In the genomic region with DNA sequence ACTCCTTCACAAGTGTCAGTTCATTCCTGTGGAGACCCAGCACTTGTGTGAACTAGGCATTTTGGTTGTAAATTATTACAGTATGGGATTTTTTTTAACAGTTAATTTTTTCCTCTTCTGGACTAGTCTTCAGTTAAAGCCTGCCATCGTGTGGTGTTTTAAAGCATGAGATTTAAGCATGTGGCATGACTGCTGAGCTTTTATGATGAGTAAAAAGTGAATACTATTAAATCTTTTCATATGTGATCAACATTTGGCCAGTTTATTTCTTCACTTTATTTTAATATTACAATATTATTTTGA, we compare ENCODE assay signal across 9 cellular contexts. TPM values are rescaled to one million over a fixed set of nuclear protein-coding genes. Genes with fewer than 3 reads are reported as not detected.
DNase-seq lines count a peak whose midpoint lies in the region; ATAC-seq, FAIRE-seq and TF ChIP-seq lines count a peak whose summit lies in the region.
"Had no signal": no experiment of that assay in that cellular context is flagged by ENCODE, and none has a peak within 500 bp of the region (broad histone marks: within the 10 kb centered on the region; RNA-seq: fewer than 3 reads in every experiment).

No MANE protein-coding gene starts in this region.

- ATAC-seq in activated T-cell treated with anti-CD3 and anti-CD28 coated beads, Interleukin-2, amount 50 U/mL, for 4 hours: peak; percentile 18 to 58
- peak; percentile 42 for ATAC-seq in HG03457 (IDR thresholded peaks at IDR 0.05; ENCODE audit: unreplicated experiment)

- TF ChIP-seq CTCF in bronchial epithelial cell (IDR thresholded peaks at IDR 0.05; ENCODE audit: insufficient read depth, low read length, severe bottlenecking) (no peak), progenitor cell of endocrine pancreas (IDR thresholded peaks at IDR 0.05; ENCODE audit: unreplicated experiment) (peak; percentile 8)

- H3K4me3 Mint-ChIP-seq in activated T-cell treated with anti-CD3 and anti-CD28 coated beads, Interleukin-2, amount 50 U/mL, for 4 hours: no peak overlapping the region
- H3K4me3 Mint-ChIP-seq in progenitor cell of endocrine pancreas (ENCODE audit: low read depth): no peak overlapping the region

- no peak for FAIRE-seq in bronchial epithelial cell (lab: Jason Lieb, UNC)

- H3K4me1 Mint-ChIP-seq in activated T-cell treated with anti-CD3 and anti-CD28 coated beads, Interleukin-2, amount 50 U/mL, for 4 hours (ENCODE audit: low read depth): peaks cover 28% of the 10 kb centered on the region
- peaks cover 3% of the 10 kb centered on the region for H3K4me1 Mint-ChIP-seq in progenitor cell of endocrine pancreas (ENCODE audit: low read depth)

- H3K36me3 ChIP-seq in bronchial epithelial cell (ENCODE audit: control insufficient read depth, insufficient read depth, low read length): no peaks in the 10 kb centered on the region

- H3K27ac Mint-ChIP-seq in progenitor cell of endocrine pancreas: no peak overlapping the region

- H3K4me3 ChIP-seq in bronchial epithelial cell (ENCODE audit: low read depth, low read length): no peak overlapping the region

- peaks cover 10% of the 10 kb centered on the region for H3K36me3 Mint-ChIP-seq in activated T-cell treated with anti-CD3 and anti-CD28 coated beads, Interleukin-2, amount 50 U/mL, for 4 hours (ENCODE audit: insufficient read depth)
- peaks cover 17% of the 10 kb centered on the region for H3K36me3 Mint-ChIP-seq in progenitor cell of endocrine pancreas (ENCODE audit: insufficient read depth)

- H3K9me3 Mint-ChIP-seq in activated T-cell treated with anti-CD3 and anti-CD28 coated beads, Interleukin-2, amount 50 U/mL, for 4 hours: no peaks in the 10 kb centered on the region
- H3K9me3 Mint-ChIP-seq in progenitor cell of endocrine pancreas (ENCODE audit: low read depth): peaks cover 4% of the 10 kb centered on the region
- H3K9me3 Mint-ChIP-seq: activated naive CD4-positive, alpha-beta T cell treated with anti-CD3 and anti-CD28 coated beads, Interleukin-2, amount 50 U/mL, for 72 hours had no signal

- no peaks in the 10 kb centered on the region for H3K27me3 ChIP-seq in bronchial epithelial cell (ENCODE audit: control insufficient read depth, insufficient read depth, low read length)

- no peaks in the 10 kb centered on the region for H3K27me3 Mint-ChIP-seq in activated T-cell treated with anti-CD3 and anti-CD28 coated beads, Interleukin-2, amount 50 U/mL, for 4 hours (ENCODE audit: low read depth)
- H3K27me3 Mint-ChIP-seq in progenitor cell of endocrine pancreas: no peaks in the 10 kb centered on the region

- no peak for DNase-seq in activated T-cell treated with anti-CD3 and anti-CD28 coated beads, Interleukin-2, amount 50 U/mL, for 4 hours
- DNase-seq in activated T-cell treated with anti-CD3 and anti-CD28 coated beads, Interleukin-2, amount 50 U/mL, for 48 hours: no peak
- DNase-seq in bronchial epithelial cell (ENCODE audit: low read depth): peak; percentile 36
- no peak for DNase-seq in progenitor cell of endocrine pancreas (ENCODE audit: low spot score, unreplicated experiment)
- DNase-seq in DMS79 treated with DMSO at 0.1 percent for 48 hours (lab: John Stamatoyannopoulos, UW): no peak
- DNase-seq in NK-92 (lab: John Stamatoyannopoulos, UW; ENCODE audit: unreplicated experiment): no peak
- no peak for DNase-seq in GDM1 (lab: John Stamatoyannopoulos, UW)

RNA-seq across cellular contexts. Expression of a gene that starts 25.0 kb away (rescaled TPM):
- 100 to 1,000 TPM; 113 to 137 (median 118) TPM for total RNA-seq in activated T-cell treated with anti-CD3 and anti-CD28 coated beads, Interleukin-2, amount 50 U/mL, for 4 hours
- 2.6 and 3.9 TPM in 2 replicates for total RNA-seq in bronchial epithelial cell
- 149 and 152 TPM in 2 replicates for total RNA-seq in progenitor cell of endocrine pancreas

Comparison
In these comparisons a context has a peak if more than half of its experiments do, and no peak if none do; other contexts are left out.
1. RNA of a gene that starts 25.0 kb away (total RNA-seq): 149 to 152 TPM in progenitor cell of endocrine pancreas and 113 to 137 TPM in activated T-cell treated with anti-CD3 and anti-CD28 coated beads, Interleukin-2, amount 50 U/mL, for 4 hours; 2.6 to 3.9 TPM in bronchial epithelial cell; every median in the first group is over 10 times any median in the second.